Comparison of ENCODE assay signal across 2 cellular contexts in the genomic region with DNA sequence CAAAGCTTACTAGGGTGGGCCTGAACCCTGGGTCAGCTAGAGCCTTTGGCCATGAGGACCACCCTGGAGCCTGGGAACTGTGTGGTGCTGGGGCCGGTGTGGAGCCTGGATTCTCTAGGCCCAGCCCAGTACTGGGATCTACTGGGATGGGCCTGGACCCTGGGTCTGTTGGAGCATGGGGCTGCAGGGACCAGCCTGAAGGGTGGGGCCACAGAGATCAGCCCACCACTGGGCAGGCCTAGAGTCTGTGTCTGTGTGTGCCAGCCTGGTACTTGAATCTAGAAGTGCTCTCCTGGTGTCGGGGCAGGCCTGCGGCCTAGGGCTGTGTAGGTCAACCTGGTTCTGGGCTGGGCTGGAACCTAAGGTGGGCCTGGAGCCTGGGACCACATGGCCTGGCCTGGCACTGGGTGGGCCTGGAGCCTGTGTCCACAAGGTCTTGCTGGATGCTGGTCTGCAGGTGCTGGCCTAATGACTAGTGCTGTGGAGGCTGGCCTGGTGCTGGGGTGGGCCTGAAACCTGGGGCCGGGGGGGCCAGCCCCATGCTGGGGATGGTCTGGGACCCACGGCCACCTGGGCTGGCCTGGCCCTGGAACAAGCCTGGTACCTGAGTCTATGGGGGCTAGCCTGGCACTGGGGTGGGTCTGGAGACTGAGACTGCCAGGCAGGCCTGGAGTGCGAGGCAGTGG.
TF ChIP-seq lines count a peak whose summit lies in the region.

No MANE protein-coding gene starts in this region.

TF ChIP-seq in IMR-90, 13 proteins besides CTCF, POLR2A, EP300 and RAD21:
- no peak for TF ChIP-seq FOS (IDR thresholded peaks at IDR 0.05; ENCODE audit: low read depth, low read length)
- TF ChIP-seq, protein P1, sequence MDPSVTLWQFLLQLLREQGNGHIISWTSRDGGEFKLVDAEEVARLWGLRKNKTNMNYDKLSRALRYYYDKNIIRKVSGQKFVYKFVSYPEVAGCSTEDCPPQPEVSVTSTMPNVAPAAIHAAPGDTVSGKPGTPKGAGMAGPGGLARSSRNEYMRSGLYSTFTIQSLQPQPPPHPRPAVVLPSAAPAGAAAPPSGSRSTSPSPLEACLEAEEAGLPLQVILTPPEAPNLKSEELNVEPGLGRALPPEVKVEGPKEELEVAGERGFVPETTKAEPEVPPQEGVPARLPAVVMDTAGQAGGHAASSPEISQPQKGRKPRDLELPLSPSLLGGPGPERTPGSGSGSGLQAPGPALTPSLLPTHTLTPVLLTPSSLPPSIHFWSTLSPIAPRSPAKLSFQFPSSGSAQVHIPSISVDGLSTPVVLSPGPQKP (IDR thresholded peaks at IDR 0.05; ENCODE audit: borderline replicate concordance, low read depth, low read length): no peak
- TF ChIP-seq MAZ (IDR thresholded peaks at IDR 0.05; ENCODE audit: borderline replicate concordance, low read depth, low read length): no peak
- no peak for TF ChIP-seq CEBPB (IDR thresholded peaks at IDR 0.05; ENCODE audit: low read depth, low read length)
- no peak for TF ChIP-seq RCOR1 (IDR thresholded peaks at IDR 0.05; ENCODE audit: insufficient replicate concordance, low read length)
- no peak for TF ChIP-seq RFX5 (IDR thresholded peaks at IDR 0.05; ENCODE audit: low read depth, low read length)
- TF ChIP-seq, protein P2, sequence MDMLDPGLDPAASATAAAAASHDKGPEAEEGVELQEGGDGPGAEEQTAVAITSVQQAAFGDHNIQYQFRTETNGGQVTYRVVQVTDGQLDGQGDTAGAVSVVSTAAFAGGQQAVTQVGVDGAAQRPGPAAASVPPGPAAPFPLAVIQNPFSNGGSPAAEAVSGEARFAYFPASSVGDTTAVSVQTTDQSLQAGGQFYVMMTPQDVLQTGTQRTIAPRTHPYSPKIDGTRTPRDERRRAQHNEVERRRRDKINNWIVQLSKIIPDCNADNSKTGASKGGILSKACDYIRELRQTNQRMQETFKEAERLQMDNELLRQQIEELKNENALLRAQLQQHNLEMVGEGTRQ (IDR thresholded peaks at IDR 0.05; ENCODE audit: low read depth, low read length): no peak
- no peak for TF ChIP-seq MAFK (IDR thresholded peaks at IDR 0.05; ENCODE audit: low read depth, low read length)
- TF ChIP-seq MXI1 (IDR thresholded peaks at IDR 0.05; ENCODE audit: borderline replicate concordance, low read depth, low read length): no peak
- TF ChIP-seq BHLHE40 (IDR thresholded peaks at IDR 0.05; ENCODE audit: low read depth, low read length): no peak
- TF ChIP-seq CHD1 (IDR thresholded peaks at IDR 0.05; ENCODE audit: low read depth, low read length): no peak
- TF ChIP-seq SMC3 (IDR thresholded peaks at IDR 0.05; ENCODE audit: low read depth, low read length): no peak
- TF ChIP-seq NFE2L2 (IDR thresholded peaks at IDR 0.05; ENCODE audit: low read depth, low read length): no peak
TF ChIP-seq in IMR-90: peak in this region for 0.

TF ChIP-seq in GM12878, 131 proteins besides CTCF, POLR2A, EP300 and RAD21:
- no peak for TF ChIP-seq TAF1 (IDR thresholded peaks at IDR 0.05; ENCODE audit: borderline replicate concordance, low read depth, low read length)
- TF ChIP-seq MEF2A (IDR thresholded peaks at IDR 0.05; ENCODE audit: insufficient read depth, low read depth, low read length): no peak
- TF ChIP-seq SPI1 (IDR thresholded peaks at IDR 0.05; ENCODE audit: borderline replicate concordance, insufficient read depth, low read depth, low read length): no peak
- TF ChIP-seq BACH1 (IDR thresholded peaks at IDR 0.05; ENCODE audit: borderline replicate concordance): no peak
- TF ChIP-seq, protein P3, sequence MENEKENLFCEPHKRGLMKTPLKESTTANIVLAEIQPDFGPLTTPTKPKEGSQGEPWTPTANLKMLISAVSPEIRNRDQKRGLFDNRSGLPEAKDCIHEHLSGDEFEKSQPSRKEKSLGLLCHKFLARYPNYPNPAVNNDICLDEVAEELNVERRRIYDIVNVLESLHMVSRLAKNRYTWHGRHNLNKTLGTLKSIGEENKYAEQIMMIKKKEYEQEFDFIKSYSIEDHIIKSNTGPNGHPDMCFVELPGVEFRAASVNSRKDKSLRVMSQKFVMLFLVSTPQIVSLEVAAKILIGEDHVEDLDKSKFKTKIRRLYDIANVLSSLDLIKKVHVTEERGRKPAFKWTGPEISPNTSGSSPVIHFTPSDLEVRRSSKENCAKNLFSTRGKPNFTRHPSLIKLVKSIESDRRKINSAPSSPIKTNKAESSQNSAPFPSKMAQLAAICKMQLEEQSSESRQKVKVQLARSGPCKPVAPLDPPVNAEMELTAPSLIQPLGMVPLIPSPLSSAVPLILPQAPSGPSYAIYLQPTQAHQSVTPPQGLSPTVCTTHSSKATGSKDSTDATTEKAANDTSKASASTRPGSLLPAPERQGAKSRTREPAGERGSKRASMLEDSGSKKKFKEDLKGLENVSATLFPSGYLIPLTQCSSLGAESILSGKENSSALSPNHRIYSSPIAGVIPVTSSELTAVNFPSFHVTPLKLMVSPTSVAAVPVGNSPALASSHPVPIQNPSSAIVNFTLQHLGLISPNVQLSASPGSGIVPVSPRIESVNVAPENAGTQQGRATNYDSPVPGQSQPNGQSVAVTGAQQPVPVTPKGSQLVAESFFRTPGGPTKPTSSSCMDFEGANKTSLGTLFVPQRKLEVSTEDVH (IDR thresholded peaks at IDR 0.05; ENCODE audit: low read depth, partially characterized antibody): no peak
- no peak for TF ChIP-seq TCF3 (IDR thresholded peaks at IDR 0.05; ENCODE audit: borderline replicate concordance, insufficient read depth, low read depth, low read length)
- no peak for TF ChIP-seq ZNF384 (IDR thresholded peaks at IDR 0.05; ENCODE audit: borderline replicate concordance, low read depth, low read length)
- no peak for TF ChIP-seq MXI1 (IDR thresholded peaks at IDR 0.05; ENCODE audit: low read depth, low read length)
- TF ChIP-seq MTA3 (IDR thresholded peaks at IDR 0.05; ENCODE audit: borderline replicate concordance, low read length): no peak
- TF ChIP-seq POLR2AphosphoS5 (IDR thresholded peaks at IDR 0.05; ENCODE audit: low read length): no peak
- no peak for TF ChIP-seq JUND (IDR thresholded peaks at IDR 0.05; ENCODE audit: low read depth, low read length)
- TF ChIP-seq CREM (IDR thresholded peaks at IDR 0.05; ENCODE audit: low read depth): no peak
